1 cellular context compared by ENCODE assay signal in the genomic region with DNA sequence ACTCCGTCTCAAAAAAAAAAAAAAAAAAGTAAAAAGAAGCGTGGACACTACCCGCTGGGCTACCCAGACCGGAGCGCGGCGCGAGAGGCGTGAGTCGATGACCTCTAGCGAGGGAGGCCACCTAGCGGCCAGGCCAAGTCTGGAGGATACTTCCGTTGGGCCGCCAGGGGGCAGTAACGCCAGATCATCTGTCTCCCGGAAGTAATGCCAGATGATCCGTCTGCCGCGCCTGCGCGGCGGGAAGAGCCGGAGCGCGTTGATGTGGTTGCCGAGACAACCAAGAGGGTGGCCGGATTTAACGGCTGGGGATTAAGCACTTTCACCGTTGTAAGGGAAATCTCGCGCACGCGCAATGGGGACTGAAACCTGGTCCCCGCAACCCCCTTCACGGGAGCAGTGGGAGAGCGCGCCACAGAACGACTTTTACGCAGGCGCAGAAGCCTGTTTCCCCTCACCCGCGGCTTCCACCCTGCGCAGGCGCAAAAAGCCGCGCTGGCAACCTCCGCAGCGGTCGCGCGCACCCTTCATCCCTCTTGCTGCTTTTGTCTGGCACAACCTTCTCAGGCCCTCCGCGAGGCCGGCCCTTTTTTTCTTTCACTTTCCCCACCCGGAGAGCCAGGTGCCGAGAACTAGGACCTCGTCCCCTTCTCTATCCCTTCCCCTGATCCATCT.
A peak's percentile ranks its signal among the peaks of the same experiment; 100 is the strongest.
TF ChIP-seq lines count a peak whose summit lies in the region.

No MANE protein-coding gene starts in this region.

TF ChIP-seq in K562, 482 proteins besides CTCF, POLR2A, EP300 and RAD21 (continued from another document and continues in another):
- TF ChIP-seq, protein P1, sequence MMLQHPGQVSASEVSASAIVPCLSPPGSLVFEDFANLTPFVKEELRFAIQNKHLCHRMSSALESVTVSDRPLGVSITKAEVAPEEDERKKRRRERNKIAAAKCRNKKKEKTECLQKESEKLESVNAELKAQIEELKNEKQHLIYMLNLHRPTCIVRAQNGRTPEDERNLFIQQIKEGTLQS (IDR thresholded peaks at IDR 0.05), result no peak; the same call in 1 of the 2 replicates
- TF ChIP-seq, protein P1 (CRISPR knock-in tag; conservative IDR thresholded peaks at IDR 0.05), result no peak
- TF ChIP-seq ZNF584 (CRISPR knock-in tag; IDR thresholded peaks at IDR 0.05; ENCODE audit: low read depth) (no peak), MIER1 (IDR thresholded peaks at IDR 0.05; ENCODE audit: low read depth) (no peak), ILF3 (IDR thresholded peaks at IDR 0.05; ENCODE audit: borderline replicate concordance) (no peak), SMARCA5 (IDR thresholded peaks at IDR 0.05) (no peak; the same call in 1 of the 2 replicates), NR2F6 (CRISPR knock-in tag; IDR thresholded peaks at IDR 0.05) (no peak), KLF6 (CRISPR knock-in tag; IDR thresholded peaks at IDR 0.05; ENCODE audit: borderline replicate concordance) (no peak), FOXK1 (CRISPR knock-in tag; IDR thresholded peaks at IDR 0.05; ENCODE audit: borderline replicate concordance) (no peak), SMARCB1 (IDR thresholded peaks at IDR 0.05; ENCODE audit: insufficient read length, low read depth) (no peak), RBM15 (IDR thresholded peaks at IDR 0.05; ENCODE audit: insufficient read depth, low read length) (no peak), ZNF408 (CRISPR knock-in tag; IDR thresholded peaks at IDR 0.05; ENCODE audit: low read depth) (no peak), TEAD1 (CRISPR knock-in tag; IDR thresholded peaks at IDR 0.05) (peak in 1 of 2 experiments; percentile 64; a peak in 2 of 4 replicates), SETDB1 (IDR thresholded peaks at IDR 0.05; ENCODE audit: low read length) (no peak), ZBTB7A (IDR thresholded peaks at IDR 0.05; ENCODE audit: borderline replicate concordance, control insufficient read depth, low read depth, low read length) (no peak; the same call in 1 of the 2 replicates), TCF7L2 (IDR thresholded peaks at IDR 0.05; ENCODE audit: low read depth, low read length) (no peak), SMC3 (conservative IDR thresholded peaks at IDR 0.05; ENCODE audit: insufficient read depth, low read depth, low read length) (peak; percentile 82), ILK (tag; IDR thresholded peaks at IDR 0.05; ENCODE audit: borderline replicate concordance, low read depth) (no peak), CBX3 (IDR thresholded peaks at IDR 0.05; ENCODE audit: borderline replicate concordance in 1 of 2, low read length in 2 of 2) (peak in 1 of 2 experiments; percentile 90; a peak in 2 of 3 replicates), MAFF (IDR thresholded peaks at IDR 0.05; ENCODE audit: low read length) (no peak), ZNF175 (CRISPR knock-in tag; IDR thresholded peaks at IDR 0.05; ENCODE audit: low read depth) (no peak; the same call in 1 of the 2 replicates), SIN3B (IDR thresholded peaks at IDR 0.05; ENCODE audit: low read depth) (peak; percentile 11; the same call in 1 of the 2 replicates), MTA1 (IDR thresholded peaks at IDR 0.05; ENCODE audit: borderline replicate concordance) (no peak), BACH1 (tag; IDR thresholded peaks at IDR 0.05) (no peak), TAF9B (IDR thresholded peaks at IDR 0.05; ENCODE audit: partially characterized antibody) (no peak), ZNF224 (CRISPR knock-in tag; IDR thresholded peaks at IDR 0.05) (no peak), ZNF699 (CRISPR knock-in tag; IDR thresholded peaks at IDR 0.05; ENCODE audit: insufficient replicate concordance) (no peak), SMAD3 (CRISPR knock-in tag; conservative IDR thresholded peaks at IDR 0.05) (no peak), HDAC6 (IDR thresholded peaks at IDR 0.05; ENCODE audit: low read depth, low read length) (no peak), TSC22D4 (tag; IDR thresholded peaks at IDR 0.05) (no peak)
- TF ChIP-seq, protein P2, sequence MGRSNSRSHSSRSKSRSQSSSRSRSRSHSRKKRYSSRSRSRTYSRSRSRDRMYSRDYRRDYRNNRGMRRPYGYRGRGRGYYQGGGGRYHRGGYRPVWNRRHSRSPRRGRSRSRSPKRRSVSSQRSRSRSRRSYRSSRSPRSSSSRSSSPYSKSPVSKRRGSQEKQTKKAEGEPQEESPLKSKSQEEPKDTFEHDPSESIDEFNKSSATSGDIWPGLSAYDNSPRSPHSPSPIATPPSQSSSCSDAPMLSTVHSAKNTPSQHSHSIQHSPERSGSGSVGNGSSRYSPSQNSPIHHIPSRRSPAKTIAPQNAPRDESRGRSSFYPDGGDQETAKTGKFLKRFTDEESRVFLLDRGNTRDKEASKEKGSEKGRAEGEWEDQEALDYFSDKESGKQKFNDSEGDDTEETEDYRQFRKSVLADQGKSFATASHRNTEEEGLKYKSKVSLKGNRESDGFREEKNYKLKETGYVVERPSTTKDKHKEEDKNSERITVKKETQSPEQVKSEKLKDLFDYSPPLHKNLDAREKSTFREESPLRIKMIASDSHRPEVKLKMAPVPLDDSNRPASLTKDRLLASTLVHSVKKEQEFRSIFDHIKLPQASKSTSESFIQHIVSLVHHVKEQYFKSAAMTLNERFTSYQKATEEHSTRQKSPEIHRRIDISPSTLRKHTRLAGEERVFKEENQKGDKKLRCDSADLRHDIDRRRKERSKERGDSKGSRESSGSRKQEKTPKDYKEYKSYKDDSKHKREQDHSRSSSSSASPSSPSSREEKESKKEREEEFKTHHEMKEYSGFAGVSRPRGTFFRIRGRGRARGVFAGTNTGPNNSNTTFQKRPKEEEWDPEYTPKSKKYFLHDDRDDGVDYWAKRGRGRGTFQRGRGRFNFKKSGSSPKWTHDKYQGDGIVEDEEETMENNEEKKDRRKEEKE (IDR thresholded peaks at IDR 0.05; ENCODE audit: borderline replicate concordance in 1 of 2, control insufficient read depth in 1 of 2, low read depth in 2 of 2, low read length in 1 of 2), result 0 out of 4 replicates have a peak, but pooled peaks of 1 of the 2 experiments have one; percentile 40
- TF ChIP-seq, protein P3, sequence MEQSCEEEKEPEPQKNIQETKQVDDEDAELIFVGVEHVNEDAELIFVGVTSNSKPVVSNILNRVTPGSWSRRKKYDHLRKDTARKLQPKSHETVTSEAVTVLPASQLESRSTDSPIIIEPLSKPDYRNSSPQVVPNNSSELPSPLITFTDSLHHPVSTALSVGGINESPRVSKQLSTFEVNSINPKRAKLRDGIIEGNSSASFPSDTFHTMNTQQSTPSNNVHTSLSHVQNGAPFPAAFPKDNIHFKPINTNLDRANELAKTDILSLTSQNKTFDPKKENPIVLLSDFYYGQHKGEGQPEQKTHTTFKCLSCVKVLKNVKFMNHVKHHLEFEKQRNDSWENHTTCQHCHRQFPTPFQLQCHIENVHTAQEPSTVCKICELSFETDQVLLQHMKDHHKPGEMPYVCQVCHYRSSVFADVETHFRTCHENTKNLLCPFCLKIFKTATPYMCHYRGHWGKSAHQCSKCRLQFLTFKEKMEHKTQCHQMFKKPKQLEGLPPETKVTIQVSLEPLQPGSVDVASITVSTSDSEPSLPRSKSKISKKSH (CRISPR knock-in tag; IDR thresholded peaks at IDR 0.05), result no peak
- TF ChIP-seq, protein P4, sequence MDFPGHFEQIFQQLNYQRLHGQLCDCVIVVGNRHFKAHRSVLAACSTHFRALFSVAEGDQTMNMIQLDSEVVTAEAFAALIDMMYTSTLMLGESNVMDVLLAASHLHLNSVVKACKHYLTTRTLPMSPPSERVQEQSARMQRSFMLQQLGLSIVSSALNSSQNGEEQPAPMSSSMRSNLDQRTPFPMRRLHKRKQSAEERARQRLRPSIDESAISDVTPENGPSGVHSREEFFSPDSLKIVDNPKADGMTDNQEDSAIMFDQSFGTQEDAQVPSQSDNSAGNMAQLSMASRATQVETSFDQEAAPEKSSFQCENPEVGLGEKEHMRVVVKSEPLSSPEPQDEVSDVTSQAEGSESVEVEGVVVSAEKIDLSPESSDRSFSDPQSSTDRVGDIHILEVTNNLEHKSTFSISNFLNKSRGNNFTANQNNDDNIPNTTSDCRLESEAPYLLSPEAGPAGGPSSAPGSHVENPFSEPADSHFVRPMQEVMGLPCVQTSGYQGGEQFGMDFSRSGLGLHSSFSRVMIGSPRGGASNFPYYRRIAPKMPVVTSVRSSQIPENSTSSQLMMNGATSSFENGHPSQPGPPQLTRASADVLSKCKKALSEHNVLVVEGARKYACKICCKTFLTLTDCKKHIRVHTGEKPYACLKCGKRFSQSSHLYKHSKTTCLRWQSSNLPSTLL (IDR thresholded peaks at IDR 0.05), result no peak
- TF ChIP-seq, protein P5, sequence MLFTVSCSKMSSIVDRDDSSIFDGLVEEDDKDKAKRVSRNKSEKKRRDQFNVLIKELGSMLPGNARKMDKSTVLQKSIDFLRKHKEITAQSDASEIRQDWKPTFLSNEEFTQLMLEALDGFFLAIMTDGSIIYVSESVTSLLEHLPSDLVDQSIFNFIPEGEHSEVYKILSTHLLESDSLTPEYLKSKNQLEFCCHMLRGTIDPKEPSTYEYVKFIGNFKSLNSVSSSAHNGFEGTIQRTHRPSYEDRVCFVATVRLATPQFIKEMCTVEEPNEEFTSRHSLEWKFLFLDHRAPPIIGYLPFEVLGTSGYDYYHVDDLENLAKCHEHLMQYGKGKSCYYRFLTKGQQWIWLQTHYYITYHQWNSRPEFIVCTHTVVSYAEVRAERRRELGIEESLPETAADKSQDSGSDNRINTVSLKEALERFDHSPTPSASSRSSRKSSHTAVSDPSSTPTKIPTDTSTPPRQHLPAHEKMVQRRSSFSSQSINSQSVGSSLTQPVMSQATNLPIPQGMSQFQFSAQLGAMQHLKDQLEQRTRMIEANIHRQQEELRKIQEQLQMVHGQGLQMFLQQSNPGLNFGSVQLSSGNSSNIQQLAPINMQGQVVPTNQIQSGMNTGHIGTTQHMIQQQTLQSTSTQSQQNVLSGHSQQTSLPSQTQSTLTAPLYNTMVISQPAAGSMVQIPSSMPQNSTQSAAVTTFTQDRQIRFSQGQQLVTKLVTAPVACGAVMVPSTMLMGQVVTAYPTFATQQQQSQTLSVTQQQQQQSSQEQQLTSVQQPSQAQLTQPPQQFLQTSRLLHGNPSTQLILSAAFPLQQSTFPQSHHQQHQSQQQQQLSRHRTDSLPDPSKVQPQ (CRISPR knock-in tag; IDR thresholded peaks at IDR 0.05; ENCODE audit: borderline replicate concordance), result no peak
- TF ChIP-seq, protein P6, sequence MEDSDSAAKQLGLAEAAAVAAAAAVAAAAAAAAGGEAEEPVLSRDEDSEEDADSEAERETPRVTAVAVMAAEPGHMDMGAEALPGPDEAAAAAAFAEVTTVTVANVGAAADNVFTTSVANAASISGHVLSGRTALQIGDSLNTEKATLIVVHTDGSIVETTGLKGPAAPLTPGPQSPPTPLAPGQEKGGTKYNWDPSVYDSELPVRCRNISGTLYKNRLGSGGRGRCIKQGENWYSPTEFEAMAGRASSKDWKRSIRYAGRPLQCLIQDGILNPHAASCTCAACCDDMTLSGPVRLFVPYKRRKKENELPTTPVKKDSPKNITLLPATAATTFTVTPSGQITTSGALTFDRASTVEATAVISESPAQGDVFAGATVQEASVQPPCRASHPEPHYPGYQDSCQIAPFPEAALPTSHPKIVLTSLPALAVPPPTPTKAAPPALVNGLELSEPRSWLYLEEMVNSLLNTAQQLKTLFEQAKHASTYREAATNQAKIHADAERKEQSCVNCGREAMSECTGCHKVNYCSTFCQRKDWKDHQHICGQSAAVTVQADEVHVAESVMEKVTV (CRISPR knock-in tag; IDR thresholded peaks at IDR 0.05), result no peak; the same call in 1 of the 2 replicates
- TF ChIP-seq, protein P7, sequence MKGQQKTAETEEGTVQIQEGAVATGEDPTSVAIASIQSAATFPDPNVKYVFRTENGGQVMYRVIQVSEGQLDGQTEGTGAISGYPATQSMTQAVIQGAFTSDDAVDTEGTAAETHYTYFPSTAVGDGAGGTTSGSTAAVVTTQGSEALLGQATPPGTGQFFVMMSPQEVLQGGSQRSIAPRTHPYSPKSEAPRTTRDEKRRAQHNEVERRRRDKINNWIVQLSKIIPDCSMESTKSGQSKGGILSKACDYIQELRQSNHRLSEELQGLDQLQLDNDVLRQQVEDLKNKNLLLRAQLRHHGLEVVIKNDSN (CRISPR knock-in tag; IDR thresholded peaks at IDR 0.05), result no peak
- TF ChIP-seq, protein P8, sequence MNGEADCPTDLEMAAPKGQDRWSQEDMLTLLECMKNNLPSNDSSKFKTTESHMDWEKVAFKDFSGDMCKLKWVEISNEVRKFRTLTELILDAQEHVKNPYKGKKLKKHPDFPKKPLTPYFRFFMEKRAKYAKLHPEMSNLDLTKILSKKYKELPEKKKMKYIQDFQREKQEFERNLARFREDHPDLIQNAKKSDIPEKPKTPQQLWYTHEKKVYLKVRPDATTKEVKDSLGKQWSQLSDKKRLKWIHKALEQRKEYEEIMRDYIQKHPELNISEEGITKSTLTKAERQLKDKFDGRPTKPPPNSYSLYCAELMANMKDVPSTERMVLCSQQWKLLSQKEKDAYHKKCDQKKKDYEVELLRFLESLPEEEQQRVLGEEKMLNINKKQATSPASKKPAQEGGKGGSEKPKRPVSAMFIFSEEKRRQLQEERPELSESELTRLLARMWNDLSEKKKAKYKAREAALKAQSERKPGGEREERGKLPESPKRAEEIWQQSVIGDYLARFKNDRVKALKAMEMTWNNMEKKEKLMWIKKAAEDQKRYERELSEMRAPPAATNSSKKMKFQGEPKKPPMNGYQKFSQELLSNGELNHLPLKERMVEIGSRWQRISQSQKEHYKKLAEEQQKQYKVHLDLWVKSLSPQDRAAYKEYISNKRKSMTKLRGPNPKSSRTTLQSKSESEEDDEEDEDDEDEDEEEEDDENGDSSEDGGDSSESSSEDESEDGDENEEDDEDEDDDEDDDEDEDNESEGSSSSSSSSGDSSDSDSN (IDR thresholded peaks at IDR 0.05; ENCODE audit: borderline replicate concordance in 1 of 2, low read depth in 2 of 2, low read length in 2 of 2), result no peak
- TF ChIP-seq, protein P9, sequence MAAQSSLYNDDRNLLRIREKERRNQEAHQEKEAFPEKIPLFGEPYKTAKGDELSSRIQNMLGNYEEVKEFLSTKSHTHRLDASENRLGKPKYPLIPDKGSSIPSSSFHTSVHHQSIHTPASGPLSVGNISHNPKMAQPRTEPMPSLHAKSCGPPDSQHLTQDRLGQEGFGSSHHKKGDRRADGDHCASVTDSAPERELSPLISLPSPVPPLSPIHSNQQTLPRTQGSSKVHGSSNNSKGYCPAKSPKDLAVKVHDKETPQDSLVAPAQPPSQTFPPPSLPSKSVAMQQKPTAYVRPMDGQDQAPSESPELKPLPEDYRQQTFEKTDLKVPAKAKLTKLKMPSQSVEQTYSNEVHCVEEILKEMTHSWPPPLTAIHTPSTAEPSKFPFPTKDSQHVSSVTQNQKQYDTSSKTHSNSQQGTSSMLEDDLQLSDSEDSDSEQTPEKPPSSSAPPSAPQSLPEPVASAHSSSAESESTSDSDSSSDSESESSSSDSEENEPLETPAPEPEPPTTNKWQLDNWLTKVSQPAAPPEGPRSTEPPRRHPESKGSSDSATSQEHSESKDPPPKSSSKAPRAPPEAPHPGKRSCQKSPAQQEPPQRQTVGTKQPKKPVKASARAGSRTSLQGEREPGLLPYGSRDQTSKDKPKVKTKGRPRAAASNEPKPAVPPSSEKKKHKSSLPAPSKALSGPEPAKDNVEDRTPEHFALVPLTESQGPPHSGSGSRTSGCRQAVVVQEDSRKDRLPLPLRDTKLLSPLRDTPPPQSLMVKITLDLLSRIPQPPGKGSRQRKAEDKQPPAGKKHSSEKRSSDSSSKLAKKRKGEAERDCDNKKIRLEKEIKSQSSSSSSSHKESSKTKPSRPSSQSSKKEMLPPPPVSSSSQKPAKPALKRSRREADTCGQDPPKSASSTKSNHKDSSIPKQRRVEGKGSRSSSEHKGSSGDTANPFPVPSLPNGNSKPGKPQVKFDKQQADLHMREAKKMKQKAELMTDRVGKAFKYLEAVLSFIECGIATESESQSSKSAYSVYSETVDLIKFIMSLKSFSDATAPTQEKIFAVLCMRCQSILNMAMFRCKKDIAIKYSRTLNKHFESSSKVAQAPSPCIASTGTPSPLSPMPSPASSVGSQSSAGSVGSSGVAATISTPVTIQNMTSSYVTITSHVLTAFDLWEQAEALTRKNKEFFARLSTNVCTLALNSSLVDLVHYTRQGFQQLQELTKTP (IDR thresholded peaks at IDR 0.05; ENCODE audit: low read depth in 1 of 2, partially characterized antibody in 2 of 2), result peak; percentile 41 to 56
